1 cellular context compared by ENCODE assay signal in the genomic region with DNA sequence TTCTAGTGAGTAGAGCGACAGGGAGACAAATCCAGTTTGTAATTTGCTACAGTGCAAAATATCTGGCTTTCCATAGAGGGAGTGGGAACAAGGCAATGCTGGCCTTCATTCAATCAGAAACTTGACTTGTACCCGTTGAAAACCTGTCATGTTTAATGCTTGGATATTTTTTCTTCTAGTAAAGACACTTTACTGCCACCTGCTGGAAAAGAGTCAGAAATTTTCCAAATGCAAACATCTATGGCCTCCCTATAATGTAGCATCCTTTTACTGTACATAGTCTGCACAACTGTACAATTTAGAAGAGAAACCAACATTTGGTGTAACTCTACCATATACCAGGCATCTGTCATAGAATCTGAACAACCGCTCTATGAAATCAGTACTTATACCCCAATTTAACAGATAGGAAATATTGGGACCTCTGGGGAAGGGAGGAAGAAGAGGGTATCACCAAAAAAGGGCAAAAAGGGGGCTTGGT.
TF ChIP-seq lines count a peak whose summit lies in the region.

No MANE protein-coding gene starts in this region.

TF ChIP-seq in SK-N-SH, 30 proteins besides CTCF, POLR2A, EP300 and RAD21 (continued from another document):
- TF ChIP-seq, protein P1, sequence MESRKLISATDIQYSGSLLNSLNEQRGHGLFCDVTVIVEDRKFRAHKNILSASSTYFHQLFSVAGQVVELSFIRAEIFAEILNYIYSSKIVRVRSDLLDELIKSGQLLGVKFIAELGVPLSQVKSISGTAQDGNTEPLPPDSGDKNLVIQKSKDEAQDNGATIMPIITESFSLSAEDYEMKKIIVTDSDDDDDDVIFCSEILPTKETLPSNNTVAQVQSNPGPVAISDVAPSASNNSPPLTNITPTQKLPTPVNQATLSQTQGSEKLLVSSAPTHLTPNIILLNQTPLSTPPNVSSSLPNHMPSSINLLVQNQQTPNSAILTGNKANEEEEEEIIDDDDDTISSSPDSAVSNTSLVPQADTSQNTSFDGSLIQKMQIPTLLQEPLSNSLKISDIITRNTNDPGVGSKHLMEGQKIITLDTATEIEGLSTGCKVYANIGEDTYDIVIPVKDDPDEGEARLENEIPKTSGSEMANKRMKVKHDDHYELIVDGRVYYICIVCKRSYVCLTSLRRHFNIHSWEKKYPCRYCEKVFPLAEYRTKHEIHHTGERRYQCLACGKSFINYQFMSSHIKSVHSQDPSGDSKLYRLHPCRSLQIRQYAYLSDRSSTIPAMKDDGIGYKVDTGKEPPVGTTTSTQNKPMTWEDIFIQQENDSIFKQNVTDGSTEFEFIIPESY (IDR thresholded peaks at IDR 0.05; ENCODE audit: borderline replicate concordance, low read depth): no peak
- TF ChIP-seq POLR2AphosphoS5 (IDR thresholded peaks at IDR 0.05; ENCODE audit: low read depth, low read length) (peak; percentile 4; the same call in 1 of the 2 replicates), MXI1 (IDR thresholded peaks at IDR 0.05; ENCODE audit: low read depth, low read length) (no peak), EZH2phosphoT487 (IDR thresholded peaks at IDR 0.05; ENCODE audit: borderline replicate concordance, low read depth) (no peak), SIN3A (IDR thresholded peaks at IDR 0.05; ENCODE audit: borderline replicate concordance, low read depth, low read length) (no peak), RXRA (IDR thresholded peaks at IDR 0.05; ENCODE audit: borderline replicate concordance, low read depth) (no peak)
- TF ChIP-seq, protein P2, sequence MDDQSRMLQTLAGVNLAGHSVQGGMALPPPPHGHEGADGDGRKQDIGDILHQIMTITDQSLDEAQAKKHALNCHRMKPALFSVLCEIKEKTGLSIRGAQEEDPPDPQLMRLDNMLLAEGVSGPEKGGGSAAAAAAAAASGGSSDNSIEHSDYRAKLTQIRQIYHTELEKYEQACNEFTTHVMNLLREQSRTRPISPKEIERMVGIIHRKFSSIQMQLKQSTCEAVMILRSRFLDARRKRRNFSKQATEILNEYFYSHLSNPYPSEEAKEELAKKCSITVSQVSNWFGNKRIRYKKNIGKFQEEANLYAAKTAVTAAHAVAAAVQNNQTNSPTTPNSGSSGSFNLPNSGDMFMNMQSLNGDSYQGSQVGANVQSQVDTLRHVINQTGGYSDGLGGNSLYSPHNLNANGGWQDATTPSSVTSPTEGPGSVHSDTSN (IDR thresholded peaks at IDR 0.05): no peak
